In genomic region chr6:148945311-148946021, GRCh38 we compare ENCODE assay signal across 15 cellular contexts.
"Had no signal": no experiment of that assay in that cellular context is flagged by ENCODE, and none has a peak within 500 bp of the region (broad histone marks: within the 10 kb centered on the region; RNA-seq: fewer than 3 reads in every experiment).

No MANE protein-coding gene starts in this region.

- H3K36me3 Mint-ChIP-seq: activated CD4-positive, alpha-beta memory T cell treated with anti-CD3 and anti-CD28 coated beads for 36 hours; activated naive CD4-positive, alpha-beta T cell treated with anti-CD3 and anti-CD28 coated beads, Interleukin-2, amount 10 ng/mL, durations not matched to agents 7 days and 5 days had no signal

- H3K4me3 Mint-ChIP-seq: activated CD4-positive, alpha-beta memory T cell treated with anti-CD3 and anti-CD28 coated beads for 36 hours; activated naive CD4-positive, alpha-beta T cell treated with anti-CD3 and anti-CD28 coated beads, Interleukin-2, amount 10 ng/mL, durations not matched to agents 7 days and 5 days; brain; immature natural killer cell had no signal

- H3K4me1 Mint-ChIP-seq: activated naive CD4-positive, alpha-beta T cell treated with anti-CD3 and anti-CD28 coated beads, Interleukin-2, amount 10 ng/mL, durations not matched to agents 7 days and 5 days had no signal

- DNase-seq: activated CD4-positive, alpha-beta memory T cell treated with anti-CD3 and anti-CD28 coated beads for 36 hours; activated CD4-positive, CD25-positive, alpha-beta regulatory T cell treated with anti-CD3 and anti-CD28 coated beads, Interleukin-2, amount 50 U/mL, for 72 hours; activated naive CD4-positive, alpha-beta T cell treated with anti-CD3 and anti-CD28 coated beads, Interleukin-2, amount 10 ng/mL, durations not matched to agents 7 days and 5 days; adrenal gland; cerebellar nuclear complex; dermis blood vessel endothelial cell; immature natural killer cell; left cardiac atrium; lower lobe of right lung; midbrain; pancreas; stimulated activated CD4-positive, alpha-beta T cell treated with anti-CD3 and anti-CD28 coated beads, Interleukin-4, amount 100 ng/mL, for 4 hours; tibial artery; uterus had no signal

- H3K27me3 Mint-ChIP-seq: activated CD4-positive, alpha-beta memory T cell treated with anti-CD3 and anti-CD28 coated beads for 36 hours; brain had no signal

- H3K9me3 Mint-ChIP-seq: activated CD4-positive, alpha-beta memory T cell treated with anti-CD3 and anti-CD28 coated beads for 36 hours; activated naive CD4-positive, alpha-beta T cell treated with anti-CD3 and anti-CD28 coated beads, Interleukin-2, amount 10 ng/mL, durations not matched to agents 7 days and 5 days; brain; immature natural killer cell had no signal

- H3K27ac Mint-ChIP-seq: activated CD4-positive, alpha-beta memory T cell treated with anti-CD3 and anti-CD28 coated beads for 36 hours; activated naive CD4-positive, alpha-beta T cell treated with anti-CD3 and anti-CD28 coated beads, Interleukin-2, amount 10 ng/mL, durations not matched to agents 7 days and 5 days; brain; immature natural killer cell had no signal

- ATAC-seq: left cardiac atrium, lower lobe of right lung, pancreas had no signal
